Comparison of ENCODE assay signal across 13 cellular contexts in the genomic region with DNA sequence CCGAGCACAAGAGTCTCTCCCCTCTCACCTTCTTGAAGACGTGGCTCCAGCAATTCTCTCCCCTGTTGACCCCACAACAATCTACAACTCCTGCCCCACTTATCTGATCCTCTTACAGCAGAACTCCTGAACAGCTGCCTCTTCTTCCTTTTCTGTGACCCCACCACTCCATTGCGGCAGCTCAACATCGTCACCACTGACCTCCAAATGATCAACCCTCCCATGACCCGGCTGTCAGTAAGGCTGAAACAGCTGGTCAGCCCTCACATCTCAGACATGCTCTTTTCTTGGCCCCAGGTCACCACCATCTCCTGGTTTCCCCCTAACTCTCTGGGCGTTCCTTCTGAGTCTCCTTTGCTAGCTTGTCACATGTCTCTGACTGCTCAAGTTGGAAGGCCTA. TPM values are rescaled to one million over a fixed set of nuclear protein-coding genes. Genes with fewer than 3 reads are reported as not detected.
DNase-seq lines count a peak whose midpoint lies in the region; ATAC-seq and TF ChIP-seq lines count a peak whose summit lies in the region.
"Had no signal": no experiment of that assay in that cellular context is flagged by ENCODE, and none has a peak within 500 bp of the region (broad histone marks: within the 10 kb centered on the region; RNA-seq: fewer than 3 reads in every experiment).

No MANE protein-coding gene starts in this region.

- H3K27ac Mint-ChIP-seq in CD4-positive, alpha-beta T cell = peak overlapping the region; percentile 65
- H3K27ac Mint-ChIP-seq in T-cell = no peak overlapping the region
- H3K27ac Mint-ChIP-seq in immature natural killer cell = peak overlapping the region in 5 of 6 donors; percentile 6 to 100 (median 22)

- no peak for DNase-seq in CD4-positive, alpha-beta T cell
- DNase-seq in GM12865 (ENCODE audit: low read depth) = peak; percentile 29
- DNase-seq in T-cell = no peak
- no peak for DNase-seq in immature natural killer cell
- no peak for DNase-seq in foreskin melanocyte
- DNase-seq in occipital lobe (lab: John Stamatoyannopoulos, UW) = no peak
- DNase-seq: brain microvascular endothelial cell, kidney, NCI-H446 had no signal

- H3K4me3 ChIP-seq in GM12865 (ENCODE audit: low read depth, low read length) = peak overlapping the region; percentile 96
- H3K4me3 ChIP-seq: gastroesophageal sphincter, tibial nerve had no signal

- no peaks in the 10 kb centered on the region for H3K27me3 Mint-ChIP-seq in CD4-positive, alpha-beta T cell
- no peaks in the 10 kb centered on the region for H3K27me3 Mint-ChIP-seq in T-cell
- H3K27me3 Mint-ChIP-seq in immature natural killer cell (ENCODE audit: low read depth in 3 of 3) = peaks cover 0 to 11% (median 8%) of the 10 kb centered on the region in 3 donors

- TF ChIP-seq CTCF in CD4-positive, alpha-beta T cell (IDR thresholded peaks at IDR 0.05) = no peak
- TF ChIP-seq CTCF in GM12865 (IDR thresholded peaks at IDR 0.05; ENCODE audit: insufficient read depth, low read depth, low read length, missing control alignments) = no peak

- H3K9me3 ChIP-seq in CD4-positive, alpha-beta T cell (ENCODE audit: control insufficient read depth, low read length) = no peaks in the 10 kb centered on the region
- H3K9me3 ChIP-seq: gastroesophageal sphincter, tibial nerve had no signal

- CTCF ChIA-PET in CD4-positive, alpha-beta T cell (lab: Charles Lee) = no interaction called here
- CTCF ChIA-PET in T-cell (lab: Charles Lee) = interaction anchor here in 1 of 2 donors (0.7 kb wide), 1 partner anchor 44 kb away, joined by 3 read pairs; the partner anchor contains the start of gene DMAC2

- POLR2A ChIA-PET in CD4-positive, alpha-beta T cell (lab: Charles Lee) = no interaction called here
- POLR2A ChIA-PET in T-cell (lab: Charles Lee) = no interaction called here

- peaks cover 49% of the 10 kb centered on the region for H3K36me3 Mint-ChIP-seq in CD4-positive, alpha-beta T cell (ENCODE audit: low read depth)
- H3K36me3 Mint-ChIP-seq in T-cell (peaks cover 11% of the 10 kb centered on the region), immature natural killer cell (peaks cover 0 to 7% (median 0%) of the 10 kb centered on the region in 3 donors)

- ATAC-seq in CD4-positive, alpha-beta T cell (ENCODE audit: poor library complexity) = no peak
- no peak for ATAC-seq in T-cell (replicated peaks in 1 of 4)
- ATAC-seq in GM19351 (IDR thresholded peaks at IDR 0.05; ENCODE audit: unreplicated experiment) = no peak
- ATAC-seq in HG03159 (IDR thresholded peaks at IDR 0.05; ENCODE audit: unreplicated experiment) = no peak
- ATAC-seq: gastroesophageal sphincter had no signal

- intact Hi-C loops in CD4-positive, alpha-beta T cell (cut with DNase I, micrococcal nuclease) = loop anchor here in 1 of 2 experiments (5.0 kb wide), 1 partner anchor 167 kb away; no protein-coding TSS in a partner anchor

- H3K27me3 ChIP-seq in CD4-positive, alpha-beta T cell (ENCODE audit: control insufficient read depth, insufficient read depth, low read length) = no peaks in the 10 kb centered on the region
- H3K27me3 ChIP-seq: brain microvascular endothelial cell, gastroesophageal sphincter, tibial nerve had no signal

- H3K27ac ChIP-seq in CD4-positive, alpha-beta T cell (ENCODE audit: low read depth, low read length) = no peak overlapping the region
- H3K27ac ChIP-seq: brain microvascular endothelial cell, gastroesophageal sphincter, tibial nerve had no signal

- H3K4me1 Mint-ChIP-seq in CD4-positive, alpha-beta T cell (ENCODE audit: low read depth) = peaks cover 46% of the 10 kb centered on the region
- H3K4me1 Mint-ChIP-seq in T-cell = peaks cover 38 to 46% (median 41%) of the 10 kb centered on the region in 3 donors
- peaks cover 37 to 47% of the 10 kb centered on the region in 2 donors for H3K4me1 Mint-ChIP-seq in immature natural killer cell

- H3K4me3 Mint-ChIP-seq in CD4-positive, alpha-beta T cell = peak overlapping the region; percentile 80
- H3K4me3 Mint-ChIP-seq in T-cell = peak overlapping the region; percentile 66 to 99 (median 98)
- H3K4me3 Mint-ChIP-seq in immature natural killer cell = peak overlapping the region in 4 of 5 donors; percentile 3 to 48 (median 24)

- no peaks in the 10 kb centered on the region for H3K9me3 Mint-ChIP-seq in CD4-positive, alpha-beta T cell
- H3K9me3 Mint-ChIP-seq in T-cell (no peaks in the 10 kb centered on the region), immature natural killer cell (no peaks in the 10 kb centered on the region)

RNA-seq across cellular contexts. Expression of gene EXOSC5, which starts 1.8 kb away (rescaled TPM):
- 1 to 10 TPM; 6.5 to 7.5 TPM for total RNA-seq in CD4-positive, alpha-beta T cell
- total RNA-seq in T-cell (10 to 100 TPM; 12.4 to 32.8 (median 27.1) TPM), occipital lobe (14.8 TPM)
- 10 to 100 TPM; 44.0 to 58.6 (median 50.3) TPM for polyA plus RNA-seq in immature natural killer cell

RNA-seq across cellular contexts. Expression of gene BCKDHA, which starts 2.3 kb away (rescaled TPM):
- 10 to 100 TPM; 12.2 to 13.1 TPM for total RNA-seq in CD4-positive, alpha-beta T cell
- 10 to 100 TPM; 13.0 to 28.6 (median 27.0) TPM for total RNA-seq in T-cell
- 10 to 100 TPM; 70.8 to 76.9 (median 75.5) TPM for polyA plus RNA-seq in immature natural killer cell
- 24.5 TPM for total RNA-seq in occipital lobe

RNA-seq across cellular contexts. Expression of gene TMEM91, which starts 19.0 kb away (rescaled TPM):
- total RNA-seq in CD4-positive, alpha-beta T cell = 1 to 10 TPM; 6.8 to 7.7 TPM
- total RNA-seq in T-cell (10 to 100 TPM in 3 of 5 donors, 1 to 10 TPM in 2; 9.9 to 14.7 (median 13.2) TPM), occipital lobe (9.4 TPM)
- 1 to 10 TPM; 5.2 to 7.0 (median 6.1) TPM for polyA plus RNA-seq in immature natural killer cell

RNA-seq across cellular contexts. Expression of gene B9D2, which starts 31.4 kb away (rescaled TPM):
- total RNA-seq in CD4-positive, alpha-beta T cell = 10 to 100 TPM; 21.1 to 26.8 TPM
- 10 to 100 TPM; 15.3 to 27.9 (median 16.4) TPM for total RNA-seq in T-cell
- polyA plus RNA-seq in immature natural killer cell = 10 to 100 TPM in 2 of 3 donors, 1 to 10 TPM in 1; 8.9 to 14.8 (median 14.7) TPM
- total RNA-seq in occipital lobe = 5.3 TPM

RNA-seq across cellular contexts. Expression of gene B3GNT8, which starts 31.8 kb away (rescaled TPM):
- total RNA-seq in CD4-positive, alpha-beta T cell = 1 to 10 TPM in 1 of 2 experiments, under 1 TPM in 1; 0.58 to 1.2 TPM
- 1 to 10 TPM in 4 of 5 donors, under 1 TPM in 1; 0.76 to 5.0 (median 1.3) TPM for total RNA-seq in T-cell
- polyA plus RNA-seq in immature natural killer cell = 1 to 10 TPM in 1 of 3 donors, under 1 TPM in 1, not detected in 1; 0.23 to 1.3 TPM
- total RNA-seq in occipital lobe = 0.16 TPM

Comparison
In these comparisons a context has a peak if more than half of its experiments do, and no peak if none do; other contexts are left out.
1. H3K27ac Mint-ChIP-seq: peak in CD4-positive, alpha-beta T cell (single experiment) and immature natural killer cell (5 of 6); none in T-cell (0 of 2).
2. H3K4me3 Mint-ChIP-seq: peak in every context shown above with its lines; median percentile 98 in T-cell; 80 in CD4-positive, alpha-beta T cell; 24 in immature natural killer cell.